In genomic region chr11:119416606-119417580, GRCh38 we compare ENCODE assay signal across 13 cellular contexts. TPM values are rescaled to one million over a fixed set of nuclear protein-coding genes. Genes with fewer than 3 reads are reported as not detected.
DNase-seq lines count a peak whose midpoint lies in the region; ATAC-seq, FAIRE-seq and TF ChIP-seq lines count a peak whose summit lies in the region.
"Had no signal": no experiment of that assay in that cellular context is flagged by ENCODE, and none has a peak within 500 bp of the region (broad histone marks: within the 10 kb centered on the region; RNA-seq: fewer than 3 reads in every experiment).

No MANE protein-coding gene starts in this region.

- FAIRE-seq in HTR-8/SVneo (lab: Jason Lieb, UNC) (peak; percentile 75), urothelium cell line (lab: Jason Lieb, UNC) (no peak)
- FAIRE-seq: kidney had no signal

- peak overlapping the region; percentile 66 for H3K4me3 Mint-ChIP-seq in MCF 10A (ENCODE audit: unreplicated experiment)
- H3K4me3 Mint-ChIP-seq: activated B cell treated with CpG ODN at 0.5 μM for 24 hours; effector memory CD8-positive, alpha-beta T cell had no signal

- peaks cover 14% of the 10 kb centered on the region for H3K9me3 Mint-ChIP-seq in MCF 10A (ENCODE audit: unreplicated experiment)

- no TSS peak for BruUV-seq in MCF 10A (replicated peaks; lab: Mats Ljungman, UMichigan)

- DNase-seq in HTR-8/SVneo (ENCODE audit: insufficient read length, low spot score): peak; percentile 50
- peak; percentile 67 for DNase-seq in MCF 10A (ENCODE audit: unreplicated experiment)
- DNase-seq in kidney tubule cell (ENCODE audit: low spot score): peak; percentile 54
- peak; percentile 62 for DNase-seq in urothelium cell line (ENCODE audit: low spot score)
- no peak for DNase-seq in NCI-H2107 treated with DMSO at 0.1 percent for 48 hours (lab: John Stamatoyannopoulos, UW; ENCODE audit: unreplicated experiment)
- DNase-seq in T-helper 2 cell: no peak
- DNase-seq: activated B cell treated with CpG ODN at 0.5 μM for 24 hours; effector memory CD8-positive, alpha-beta T cell; kidney; NCI-H1930; psoas muscle had no signal

- ATAC-seq in GM19395 (IDR thresholded peaks at IDR 0.05; ENCODE audit: unreplicated experiment) (no peak), HG02885 (IDR thresholded peaks at IDR 0.05; ENCODE audit: poor library complexity, unreplicated experiment) (no peak)
- ATAC-seq: effector memory CD8-positive, alpha-beta T cell had no signal

- intact Hi-C loops in MCF 10A (cut with micrococcal nuclease): loop anchor here (2.0 kb wide), 1 partner anchor 54 kb away; no protein-coding TSS in a partner anchor

- peaks cover 23% of the 10 kb centered on the region for H3K4me1 Mint-ChIP-seq in MCF 10A (ENCODE audit: insufficient read depth, unreplicated experiment)

- H3K27ac Mint-ChIP-seq in MCF 10A (ENCODE audit: low read depth, unreplicated experiment): peak overlapping the region; percentile 93
- H3K27ac Mint-ChIP-seq: activated B cell treated with CpG ODN at 0.5 μM for 24 hours; effector memory CD8-positive, alpha-beta T cell had no signal

- no peaks in the 10 kb centered on the region for H3K36me3 Mint-ChIP-seq in MCF 10A (ENCODE audit: insufficient read depth, unreplicated experiment)

- CTCF ChIA-PET in MCF 10A (lab: Yijun Ruan, JAX): interaction anchor here (0.6 to 2.3 kb wide), 6 partner anchors 11 to 61 kb away, joined by 3 to 12 read pairs (median 3); no protein-coding TSS in a partner anchor

- peaks cover 4% of the 10 kb centered on the region for H3K27me3 Mint-ChIP-seq in MCF 10A (ENCODE audit: insufficient read depth, unreplicated experiment)

- no peak for TF ChIP-seq CTCF in MCF 10A (IDR thresholded peaks at IDR 0.05; ENCODE audit: unreplicated experiment)

- POLR2A ChIA-PET in MCF 10A (lab: Yijun Ruan, JAX): interaction anchor here (0.6 to 2.6 kb wide), 8 partner anchors 9 to 58 kb away, joined by 3 to 12 read pairs (median 4); partner anchors contain the start of gene USP2

RNA-seq across cellular contexts. Expression of gene THY1, which starts 6.1 kb away (rescaled TPM):
- total RNA-seq in MCF 10A (2022): not detected in 2 replicates
- total RNA-seq: activated B cell treated with CpG ODN at 0.5 μM for 24 hours had no signal

RNA-seq across cellular contexts. Expression of gene USP2, which starts 35.4 kb away (rescaled TPM):
- total RNA-seq in MCF 10A (2022): 0.14 and 0.54 TPM in 2 replicates

Comparison
In these comparisons a context has a peak if more than half of its experiments do, and no peak if none do; other contexts are left out.
1. DNase-seq: peak in HTR-8/SVneo (single experiment), MCF 10A (single experiment), kidney tubule cell (single experiment) and urothelium cell line (single experiment); none in NCI-H2107 treated with DMSO at 0.1 percent for 48 hours (single experiment) and T-helper 2 cell (0 of 5).